1 cellular context compared by ENCODE assay signal in the genomic region with DNA sequence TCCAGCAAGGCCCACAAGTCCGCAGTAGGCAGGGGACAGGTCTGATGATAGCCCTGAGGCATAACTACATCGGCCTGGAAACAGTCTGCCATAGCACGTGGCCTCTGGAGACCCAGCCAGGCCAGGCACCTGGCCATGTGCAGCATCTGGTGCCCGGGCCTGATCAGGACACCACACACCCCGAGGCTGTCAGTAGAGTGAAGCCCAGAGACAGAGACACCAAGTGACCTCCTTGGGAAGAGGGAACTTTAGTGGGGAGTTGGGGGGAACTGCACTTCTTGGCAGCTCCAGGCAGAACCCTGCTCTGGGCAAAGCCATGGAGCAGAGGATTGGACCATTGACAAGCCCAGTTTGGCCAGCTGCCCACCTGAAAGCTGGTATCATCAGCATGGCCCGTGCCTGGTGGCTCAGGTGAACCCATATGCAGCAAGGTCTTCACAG.
TF ChIP-seq lines count a peak whose summit lies in the region.

No MANE protein-coding gene starts in this region.

TF ChIP-seq in HepG2, 621 proteins besides CTCF, POLR2A, EP300 and RAD21:
- TF ChIP-seq HNRNPL (IDR thresholded peaks at IDR 0.05; ENCODE audit: low read depth, low read length) (0 out of 2 replicates have a peak, but pooled peaks have one; percentile 20), SPEN (CRISPR knock-in tag; IDR thresholded peaks at IDR 0.05; ENCODE audit: low read depth) (no peak), ZFAT (CRISPR knock-in tag; conservative IDR thresholded peaks at IDR 0.05) (no peak), ZFP36L2 (CRISPR knock-in tag; IDR thresholded peaks at IDR 0.05) (no peak), TRIM24 (CRISPR knock-in tag; IDR thresholded peaks at IDR 0.05) (no peak), ZNF207 (IDR thresholded peaks at IDR 0.05; ENCODE audit: borderline replicate concordance) (no peak)
